In genomic region chr6:131901474-131901873, GRCh38 we compare ENCODE assay signal across 8 cellular contexts. TPM values are rescaled to one million over a fixed set of nuclear protein-coding genes. Genes with fewer than 3 reads are reported as not detected.
DNase-seq lines count a peak whose midpoint lies in the region; ATAC-seq and TF ChIP-seq lines count a peak whose summit lies in the region.
"Not testable (repeated sequence)": the region's sequence is repeated elsewhere in the genome, so short reads cannot be mapped to it uniquely, and the experiment has no call there.

No MANE protein-coding gene starts in this region.

- not testable (repeated sequence) for H3K79me1 ChIP-seq in H9 (ENCODE audit: insufficient read depth, low read depth, low read length, poor library complexity, severe bottlenecking)

- not testable (repeated sequence) for H2AFZ ChIP-seq in H9 (ENCODE audit: low read length)

- BruUV-seq in Caco-2 (replicated peaks; lab: Mats Ljungman, UMichigan), result not testable (repeated sequence)

- H3K27ac Mint-ChIP-seq in Caco-2 (ENCODE audit: unreplicated experiment) (peak overlapping the region; percentile 14), H9 (peak overlapping the region in 2 of 3 experiments; percentile 32 to 97; a peak in 5 of 7 replicates), WTC11 (peak overlapping the region; percentile 96), endodermal cell (peak overlapping the region; percentile 79)

- not testable (repeated sequence) for H3K56ac ChIP-seq in H9 (ENCODE audit: insufficient read length, low read depth, low read length)

- H3K18ac ChIP-seq in H9 (ENCODE audit: insufficient read length, low read depth, low read length), result not testable (repeated sequence)

- not testable (repeated sequence) for DNase-seq in Caco-2; WTC11 (ENCODE audit: low spot score); endodermal cell
- peak; percentile 39 for DNase-seq in H9

- H3K79me2 ChIP-seq in H9 (ENCODE audit: insufficient read depth, low read length), result not testable (repeated sequence)

- H3K4me1 ChIP-seq in Caco-2; H9 (ENCODE audit: insufficient read depth, low read length); HUES6 (ENCODE audit: control insufficient read depth, insufficient read depth, low read length); endodermal cell (ENCODE audit: control insufficient read depth, insufficient read depth, low read length): not testable (repeated sequence)
- H3K4me1 ChIP-seq in ES-I3 (ENCODE audit: insufficient read depth, low read length) (peaks cover 16% of the 10 kb centered on the region; the same call in 1 of the 2 replicates), iPS-15b (ENCODE audit: control insufficient read depth, insufficient read depth, low read length) (peaks cover 14% of the 10 kb centered on the region), iPS-20b (ENCODE audit: insufficient read depth, low read length) (peaks cover 18% of the 10 kb centered on the region; the same call in 1 of the 2 replicates)

- H2BK15ac ChIP-seq in H9 (ENCODE audit: low read depth, low read length), result not testable (repeated sequence)

- not testable (repeated sequence) for H3K27me3 ChIP-seq in Caco-2 (replicated peaks; ENCODE audit: control insufficient read depth, insufficient read depth, low read length); H9 (ENCODE audit: insufficient read depth, low read length); HUES6 (ENCODE audit: control insufficient read depth, insufficient read depth, low read length); endodermal cell (ENCODE audit: control insufficient read depth, insufficient read depth, low read length, poor library complexity, severe bottlenecking); iPS-15b (ENCODE audit: control insufficient read depth, insufficient read depth, low read length); iPS-20b (ENCODE audit: insufficient read depth, low read length)

- not testable (repeated sequence) for H2BK12ac ChIP-seq in H9 (ENCODE audit: insufficient read length, low read depth, low read length)

- CTCF ChIA-PET in Caco-2 (lab: Charles Lee), result not testable (repeated sequence)
- CTCF ChIA-PET in WTC11 (lab: Charles Lee), result interaction anchor here (1.2 kb wide), 1 partner anchor 206 kb away, joined by 4 read pairs; no protein-coding TSS in a partner anchor

- not testable (repeated sequence) for H4K5ac ChIP-seq in H9 (ENCODE audit: insufficient read length, low read depth, low read length)

- not testable (repeated sequence) for H2BK5ac ChIP-seq in H9 (ENCODE audit: insufficient read length, low read length)

- H3K27ac ChIP-seq in H9 (ENCODE audit: insufficient read length, low read depth, low read length) (peak overlapping the region; percentile 74), HUES6 (ENCODE audit: low read depth, low read length) (peak overlapping the region; percentile 84)
- H3K27ac ChIP-seq in endodermal cell (ENCODE audit: low read depth, low read length); iPS-20b (ENCODE audit: low read length): not testable (repeated sequence)

- not testable (repeated sequence) for H3T11ph ChIP-seq in H9 (ENCODE audit: low read length)

- H2BK20ac ChIP-seq in H9 (ENCODE audit: low read depth, low read length, poor library complexity, severe bottlenecking), result not testable (repeated sequence)

- not testable (repeated sequence) for H3K9me3 Mint-ChIP-seq in Caco-2 (ENCODE audit: unreplicated experiment)
- peaks cover 22 to 39% of the 10 kb centered on the region in 2 experiments for H3K9me3 Mint-ChIP-seq in H9
- peaks cover 35% of the 10 kb centered on the region for H3K9me3 Mint-ChIP-seq in WTC11
- H3K9me3 Mint-ChIP-seq in endodermal cell, result peaks cover 30% of the 10 kb centered on the region

- H4K20me1 ChIP-seq in H9 (ENCODE audit: control insufficient read depth, insufficient read depth, insufficient read length), result not testable (repeated sequence)

- not testable (repeated sequence) for TF ChIP-seq CTCF in Caco-2 (IDR thresholded peaks at IDR 0.05; ENCODE audit: insufficient read depth in 1 of 2, low read depth in 1 of 2, low read length in 1 of 2, severe bottlenecking in 1 of 2, unreplicated experiment in 1 of 2); H9 (conservative IDR thresholded peaks at IDR 0.05); WTC11 (IDR thresholded peaks at IDR 0.05); endodermal cell (conservative IDR thresholded peaks at IDR 0.05)

- H2BK120ac ChIP-seq in H9 (ENCODE audit: low read depth, low read length, poor library complexity, severe bottlenecking), result not testable (repeated sequence)

- not testable (repeated sequence) for H3K27me3 Mint-ChIP-seq in Caco-2 (ENCODE audit: insufficient read depth, unreplicated experiment); H9 (ENCODE audit: low read depth); WTC11 (ENCODE audit: low read depth); endodermal cell (ENCODE audit: insufficient read depth)

- not testable (repeated sequence) for H4K8ac ChIP-seq in H9 (replicated peaks; ENCODE audit: insufficient read length, low read depth, low read length)

- H3K14ac ChIP-seq in H9 (ENCODE audit: insufficient read depth, low read length), result not testable (repeated sequence)

- H2AK5ac ChIP-seq in H9 (ENCODE audit: insufficient read length, low read length), result not testable (repeated sequence)

- POLR2A ChIA-PET in Caco-2 (lab: Charles Lee), result not testable (repeated sequence)
- POLR2A ChIA-PET in WTC11 (lab: Charles Lee), result interaction anchor here (1.4 kb wide), 1 partner anchor 50 kb away, joined by 6 read pairs; the partner anchor contains the start of gene CCN2

- peak overlapping the region; percentile 82; the same call in 1 of the 2 replicates for H3K9ac ChIP-seq in ES-I3 (ENCODE audit: low read depth, low read length)
- not testable (repeated sequence) for H3K9ac ChIP-seq in H9 (ENCODE audit: extremely low read depth, insufficient read length, low read length); endodermal cell (ENCODE audit: extremely low read depth, low read length, poor library complexity, severe bottlenecking); iPS-15b (ENCODE audit: low read depth, low read length)
- peak overlapping the region; percentile 97 for H3K9ac ChIP-seq in HUES6 (ENCODE audit: low read length)
- H3K9ac ChIP-seq in iPS-20b (ENCODE audit: low read depth, low read length), result peak overlapping the region; percentile 78; the same call in 1 of the 2 replicates

- not testable (repeated sequence) for H3K4me1 Mint-ChIP-seq in Caco-2 (ENCODE audit: low read depth, unreplicated experiment)
- H3K4me1 Mint-ChIP-seq in H9 (peaks cover 35 to 50% of the 10 kb centered on the region in 2 experiments), WTC11 (peaks cover 39% of the 10 kb centered on the region), endodermal cell (peaks cover 36% of the 10 kb centered on the region)

- H3K36me3 Mint-ChIP-seq in Caco-2 (ENCODE audit: insufficient read depth, unreplicated experiment), result not testable (repeated sequence)
- H3K36me3 Mint-ChIP-seq in H9 (ENCODE audit: insufficient read depth in 1 of 3, low read depth in 3 of 3), result peaks cover 28 to 70% (median 60%) of the 10 kb centered on the region in 3 experiments
- peaks cover 80% of the 10 kb centered on the region for H3K36me3 Mint-ChIP-seq in WTC11
- H3K36me3 Mint-ChIP-seq in endodermal cell (ENCODE audit: low read depth), result peaks cover 24% of the 10 kb centered on the region

- not testable (repeated sequence) for H3K23me2 ChIP-seq in H9 (ENCODE audit: insufficient read length, low read depth, low read length, poor library complexity, severe bottlenecking)

- H4K91ac ChIP-seq in H9 (ENCODE audit: insufficient read length, low read depth, low read length), result not testable (repeated sequence)

- not testable (repeated sequence) for H3K36me3 ChIP-seq in Caco-2 (ENCODE audit: control insufficient read depth, insufficient read depth, low read length); endodermal cell (ENCODE audit: control insufficient read depth, insufficient read depth, low read length)
- H3K36me3 ChIP-seq in ES-I3 (ENCODE audit: insufficient read depth, low read length), result peaks cover 15% of the 10 kb centered on the region; the same call in 1 of the 2 replicates
- peaks cover 19% of the 10 kb centered on the region for H3K36me3 ChIP-seq in HUES6 (ENCODE audit: control insufficient read depth, insufficient read depth, low read length)
- H3K36me3 ChIP-seq in iPS-15b (ENCODE audit: control insufficient read depth, insufficient read depth, low read length), result peaks cover 12% of the 10 kb centered on the region
- peaks cover 15% of the 10 kb centered on the region for H3K36me3 ChIP-seq in iPS-20b (ENCODE audit: insufficient read depth, low read depth, low read length)

- H3K4me3 Mint-ChIP-seq in Caco-2 (ENCODE audit: unreplicated experiment), result not testable (repeated sequence)
- H3K4me3 Mint-ChIP-seq in H9 (peak overlapping the region; percentile 85 to 94), WTC11 (peak overlapping the region; percentile 98), endodermal cell (peak overlapping the region; percentile 70)

- intact Hi-C loops in Caco-2 (cut with micrococcal nuclease; ENCODE audit: unreplicated experiment), result not testable (repeated sequence)

- not testable (repeated sequence) for H3K23ac ChIP-seq in H9 (ENCODE audit: insufficient read length, low read depth, low read length)

- ATAC-seq in WTC11, result peak; percentile 55

- not testable (repeated sequence) for H3K9me3 ChIP-seq in Caco-2
- H3K9me3 ChIP-seq in ES-I3 (ENCODE audit: control insufficient read depth, insufficient read depth, low read length) (peaks cover 29% of the 10 kb centered on the region), H9 (ENCODE audit: control insufficient read depth, low read depth, low read length) (peaks cover 28% of the 10 kb centered on the region), HUES6 (ENCODE audit: control insufficient read depth, insufficient read depth, low read depth, low read length) (peaks cover 33% of the 10 kb centered on the region), endodermal cell (ENCODE audit: control insufficient read depth, low read length) (peaks cover 26% of the 10 kb centered on the region), iPS-15b (ENCODE audit: control insufficient read depth, insufficient read depth, low read length) (peaks cover 14% of the 10 kb centered on the region), iPS-20b (ENCODE audit: insufficient read depth, low read depth, low read length) (peaks cover 19% of the 10 kb centered on the region)

- H3K4ac ChIP-seq in H9 (ENCODE audit: low read depth, low read length), result not testable (repeated sequence)

- H3K4me2 ChIP-seq in H9 (ENCODE audit: insufficient read depth, insufficient read length, low read length), result peak overlapping the region; percentile 42

- H3K4me3 ChIP-seq in Caco-2 (ENCODE audit: low read depth, low read length); endodermal cell (ENCODE audit: low read length): not testable (repeated sequence)
- H3K4me3 ChIP-seq in HUES6 (ENCODE audit: low read depth, low read length) (peak overlapping the region; percentile 85), iPS-15b (ENCODE audit: low read depth, low read length) (peak overlapping the region; percentile 68), iPS-20b (ENCODE audit: low read length) (peak overlapping the region; percentile 45)

- no CpG with 5 or more reads among the region's 4 CpGs for WGBS in H9 (ENCODE audit: extremely low coverage, insufficient read length, low lambda C conversion rate)
- WGBS in endodermal cell (ENCODE audit: insufficient coverage in 1 of 2, insufficient read length in 1 of 2), 2 experiments, result 62 to 63% methylated on average over 3 to 4 of the region's 4 CpGs

RNA-seq across cellular contexts. Expression of gene CCN2, which starts 49.7 kb away (rescaled TPM):
- total RNA-seq in Caco-2 (2022) (13.8 and 16.1 TPM in 2 replicates), H9 (2021) (44.1 and 44.4 TPM in 2 replicates), WTC11 (2021) (67.8 to 75.9 TPM (median 74.7 TPM) in 3 replicates), endodermal cell (10 to 100 TPM; 28.6 to 29.4 TPM)
- polyA plus RNA-seq in endodermal cell (2013, experiment 1 of 2), result 176 TPM
- polyA plus RNA-seq in endodermal cell (2013, experiment 2 of 2), result 179 TPM

Comparison
In these comparisons a context has a peak if more than half of its experiments do, and no peak if none do; other contexts are left out.
1. H3K27ac Mint-ChIP-seq: peak in every context shown above with its lines; median percentile 96 in WTC11; 79 in endodermal cell; 64 in H9; 14 in Caco-2.